In genomic region chr3:197417896-197418618, GRCh38 we compare ENCODE assay signal across 15 cellular contexts.
"Had no signal": no experiment of that assay in that cellular context is flagged by ENCODE, and none has a peak within 500 bp of the region (broad histone marks: within the 10 kb centered on the region; RNA-seq: fewer than 3 reads in every experiment).

No MANE protein-coding gene starts in this region.

- DNase-seq: activated B cell treated with CpG ODN at 0.5 μM for 24 hours; activated CD4-positive, alpha-beta T cell treated with anti-CD3 and anti-CD28 coated beads, Interleukin-2, amount 10 ng/mL, durations not matched to agents 7 days and 5 days; activated CD8-positive, alpha-beta memory T cell treated with anti-CD3 and anti-CD28 coated beads for 24 hours; activated naive CD4-positive, alpha-beta T cell treated with anti-CD3 and anti-CD28 coated beads, Interleukin-2, amount 10 ng/mL, durations not matched to agents 7 days and 5 days; foreskin melanocyte; heart left ventricle; kidney; midbrain; stomach; T-helper 1 cell; thyroid gland had no signal

- H3K9me3 Mint-ChIP-seq: activated B cell treated with CpG ODN at 0.5 μM for 24 hours; activated CD4-positive, alpha-beta T cell treated with anti-CD3 and anti-CD28 coated beads, Interleukin-2, amount 10 ng/mL, durations not matched to agents 7 days and 5 days; activated naive CD4-positive, alpha-beta T cell treated with anti-CD3 and anti-CD28 coated beads, Interleukin-2, amount 10 ng/mL, durations not matched to agents 7 days and 5 days; activated T-helper 2 cell treated with anti-CD3 and anti-CD28 coated beads, Interferon-gamma antibody, Interleukin-2, Interleukin-4, amounts not matched to agents 10 μg/mL and 5 μg/mL and 100 μg/mL, durations not matched to agents 14 hours and 24 hours and 36 hours had no signal

- H3K4me1 ChIP-seq: parathyroid adenoma, vagina had no signal

- H3K4me3 ChIP-seq: dorsolateral prefrontal cortex, heart left ventricle, stomach, thyroid gland, vagina had no signal

- H3K27ac Mint-ChIP-seq: activated B cell treated with CpG ODN at 0.5 μM for 24 hours; activated CD4-positive, alpha-beta T cell treated with anti-CD3 and anti-CD28 coated beads, Interleukin-2, amount 10 ng/mL, durations not matched to agents 7 days and 5 days; activated naive CD4-positive, alpha-beta T cell treated with anti-CD3 and anti-CD28 coated beads, Interleukin-2, amount 10 ng/mL, durations not matched to agents 7 days and 5 days; activated T-helper 2 cell treated with anti-CD3 and anti-CD28 coated beads, Interferon-gamma antibody, Interleukin-2, Interleukin-4, amounts not matched to agents 10 μg/mL and 5 μg/mL and 100 μg/mL, durations not matched to agents 14 hours and 24 hours and 36 hours had no signal

- H3K79me2 ChIP-seq: parathyroid adenoma had no signal

- FAIRE-seq: kidney had no signal

- H3K9me3 ChIP-seq: heart left ventricle, stomach, thyroid gland, vagina had no signal

- H3K27ac ChIP-seq: parathyroid adenoma, stomach, thyroid gland, vagina had no signal

- H3K4me1 Mint-ChIP-seq: activated B cell treated with CpG ODN at 0.5 μM for 24 hours; activated CD4-positive, alpha-beta T cell treated with anti-CD3 and anti-CD28 coated beads, Interleukin-2, amount 10 ng/mL, durations not matched to agents 7 days and 5 days; activated naive CD4-positive, alpha-beta T cell treated with anti-CD3 and anti-CD28 coated beads, Interleukin-2, amount 10 ng/mL, durations not matched to agents 7 days and 5 days had no signal

- H3K4me3 Mint-ChIP-seq: activated B cell treated with CpG ODN at 0.5 μM for 24 hours; activated CD4-positive, alpha-beta T cell treated with anti-CD3 and anti-CD28 coated beads, Interleukin-2, amount 10 ng/mL, durations not matched to agents 7 days and 5 days; activated naive CD4-positive, alpha-beta T cell treated with anti-CD3 and anti-CD28 coated beads, Interleukin-2, amount 10 ng/mL, durations not matched to agents 7 days and 5 days had no signal

- H3K36me3 ChIP-seq: heart left ventricle, stomach, thyroid gland, vagina had no signal

- H3K36me3 Mint-ChIP-seq: activated naive CD4-positive, alpha-beta T cell treated with anti-CD3 and anti-CD28 coated beads, Interleukin-2, amount 10 ng/mL, durations not matched to agents 7 days and 5 days had no signal

- H2AFZ ChIP-seq: parathyroid adenoma had no signal

- H3K9ac ChIP-seq: parathyroid adenoma had no signal

- H3K27me3 ChIP-seq: dorsolateral prefrontal cortex, heart left ventricle, thyroid gland, vagina had no signal
